Comparison of ENCODE assay signal across 1 cellular context in the genomic region with DNA sequence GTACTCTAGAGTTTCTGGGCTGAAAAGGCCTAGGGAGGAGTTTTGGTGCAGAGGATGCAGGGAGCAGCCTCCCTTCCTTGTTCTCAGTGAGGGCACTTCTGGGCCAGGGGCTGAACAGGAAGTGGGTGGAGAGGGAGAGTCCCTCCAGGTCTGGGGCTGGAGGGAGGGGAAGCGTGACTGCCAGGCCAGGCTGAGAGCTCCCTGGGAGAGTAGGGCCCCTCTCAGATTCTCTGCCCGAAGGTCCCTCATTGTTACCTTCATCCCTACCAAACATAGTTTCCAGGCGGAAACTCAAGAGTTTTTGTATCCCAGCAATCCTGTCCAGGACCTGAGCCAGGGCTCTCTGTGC.
TF ChIP-seq lines count a peak whose summit lies in the region.

No MANE protein-coding gene starts in this region.

TF ChIP-seq in A549, 52 proteins besides CTCF, POLR2A, EP300 and RAD21 (continued from another document):
- TF ChIP-seq, protein P1, sequence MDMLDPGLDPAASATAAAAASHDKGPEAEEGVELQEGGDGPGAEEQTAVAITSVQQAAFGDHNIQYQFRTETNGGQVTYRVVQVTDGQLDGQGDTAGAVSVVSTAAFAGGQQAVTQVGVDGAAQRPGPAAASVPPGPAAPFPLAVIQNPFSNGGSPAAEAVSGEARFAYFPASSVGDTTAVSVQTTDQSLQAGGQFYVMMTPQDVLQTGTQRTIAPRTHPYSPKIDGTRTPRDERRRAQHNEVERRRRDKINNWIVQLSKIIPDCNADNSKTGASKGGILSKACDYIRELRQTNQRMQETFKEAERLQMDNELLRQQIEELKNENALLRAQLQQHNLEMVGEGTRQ (IDR thresholded peaks at IDR 0.05), result no peak
- TF ChIP-seq, protein P2, sequence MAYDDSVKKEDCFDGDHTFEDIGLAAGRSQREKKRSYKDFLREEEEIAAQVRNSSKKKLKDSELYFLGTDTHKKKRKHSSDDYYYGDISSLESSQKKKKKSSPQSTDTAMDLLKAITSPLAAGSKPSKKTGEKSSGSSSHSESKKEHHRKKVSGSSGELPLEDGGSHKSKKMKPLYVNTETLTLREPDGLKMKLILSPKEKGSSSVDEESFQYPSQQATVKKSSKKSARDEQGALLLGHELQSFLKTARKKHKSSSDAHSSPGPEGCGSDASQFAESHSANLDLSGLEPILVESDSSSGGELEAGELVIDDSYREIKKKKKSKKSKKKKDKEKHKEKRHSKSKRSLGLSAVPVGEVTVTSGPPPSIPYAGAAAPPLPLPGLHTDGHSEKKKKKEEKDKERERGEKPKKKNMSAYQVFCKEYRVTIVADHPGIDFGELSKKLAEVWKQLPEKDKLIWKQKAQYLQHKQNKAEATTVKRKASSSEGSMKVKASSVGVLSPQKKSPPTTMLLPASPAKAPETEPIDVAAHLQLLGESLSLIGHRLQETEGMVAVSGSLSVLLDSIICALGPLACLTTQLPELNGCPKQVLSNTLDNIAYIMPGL (CRISPR knock-in tag; IDR thresholded peaks at IDR 0.05; ENCODE audit: borderline replicate concordance), result no peak
- no peak for TF ChIP-seq FOSB (CRISPR knock-in tag; IDR thresholded peaks at IDR 0.05)
- TF ChIP-seq POLR2AphosphoS2 (conservative IDR thresholded peaks at IDR 0.05; ENCODE audit: low read length), result no peak
- TF ChIP-seq RFX5 (IDR thresholded peaks at IDR 0.05), result no peak
- no peak for TF ChIP-seq ESRRA (IDR thresholded peaks at IDR 0.05; ENCODE audit: borderline replicate concordance, low read length)
- no peak for TF ChIP-seq KDM5A (IDR thresholded peaks at IDR 0.05)
- no peak for TF ChIP-seq EHMT2 (IDR thresholded peaks at IDR 0.05; ENCODE audit: low read depth)
- no peak for TF ChIP-seq JUNB (IDR thresholded peaks at IDR 0.05)
